Comparison of ENCODE assay signal across 8 cellular contexts in the genomic region with DNA sequence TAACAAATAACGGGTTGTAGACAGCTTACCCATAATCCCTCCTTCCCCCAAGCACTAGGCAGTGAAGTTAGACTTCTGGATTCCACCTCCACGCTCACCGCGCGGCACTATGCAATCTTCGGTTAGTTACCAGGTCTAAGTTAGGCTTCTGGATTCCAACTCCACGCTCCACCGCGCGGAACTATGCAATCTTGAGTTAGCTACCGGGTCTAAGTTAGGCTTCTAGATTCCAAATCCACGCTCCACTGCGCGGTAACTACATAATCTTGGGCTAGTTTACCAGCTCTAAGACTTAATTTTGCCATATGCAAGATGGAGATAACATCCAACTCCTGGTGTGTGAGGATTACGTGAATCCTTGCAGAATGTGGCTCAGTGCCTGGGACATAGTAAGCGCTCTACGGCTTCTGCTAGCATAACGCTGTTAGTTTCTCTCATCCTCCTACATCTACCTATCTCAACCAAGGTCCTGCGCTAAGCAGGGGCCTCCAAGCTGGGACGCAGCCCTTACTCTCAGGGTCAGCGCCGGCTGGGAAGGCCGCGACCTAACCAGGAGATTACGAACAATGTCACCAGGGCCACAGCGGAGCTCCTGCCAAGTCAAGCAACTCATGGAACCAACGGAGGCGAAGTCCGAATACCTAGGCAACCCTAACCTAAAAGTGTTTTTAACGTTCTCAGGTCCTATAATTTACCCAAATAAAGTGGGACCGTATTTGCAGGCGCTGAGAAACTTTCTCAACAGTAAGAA. TPM values are rescaled to one million over a fixed set of nuclear protein-coding genes. Genes with fewer than 3 reads are reported as not detected.
A peak's percentile ranks its signal among the peaks of the same experiment; 100 is the strongest.
DNase-seq lines count a peak whose midpoint lies in the region; ATAC-seq, FAIRE-seq and TF ChIP-seq lines count a peak whose summit lies in the region.

No MANE protein-coding gene starts in this region.

- no peak overlapping the region for H3K27ac ChIP-seq in PC-3 (ENCODE audit: low read length)
- peak overlapping the region; percentile 89 to 93 for H3K27ac ChIP-seq in kidney (ENCODE audit: low read depth in 2 of 2, low read length in 2 of 2)
- H3K27ac ChIP-seq in stomach: peak overlapping the region; percentile 95 to 96 (median 95)

- H3K27me3 ChIP-seq in PC-3 (ENCODE audit: low read length): no peaks in the 10 kb centered on the region
- H3K27me3 ChIP-seq in stomach: no peaks in the 10 kb centered on the region

- H3K36me3 ChIP-seq in PC-3 (ENCODE audit: low read depth, low read length) (peaks cover 48% of the 10 kb centered on the region), kidney (ENCODE audit: control insufficient read depth in 1 of 2, insufficient read depth in 2 of 2, low read length in 2 of 2) (peaks cover 8 to 18% of the 10 kb centered on the region in 2 donors), stomach (peaks cover 9 to 29% (median 26%) of the 10 kb centered on the region in 4 donors)

- WGBS in stomach, 5 donors: 14 to 27% (median 16%) methylated on average over 32 of the region's 32 CpGs

- ATAC-seq in HG02938 (IDR thresholded peaks at IDR 0.05; ENCODE audit: unreplicated experiment): peak; percentile 28
- ATAC-seq in PC-3: no peak

- peak overlapping the region; percentile 74 for H3K4me2 ChIP-seq in PC-3 (ENCODE audit: low read length)

- H3K9ac ChIP-seq in PC-3 (ENCODE audit: low read length) (no peak overlapping the region; the same call in 1 of the 2 replicates), kidney (ENCODE audit: low read length in 2 of 2) (peak overlapping the region; percentile 50 to 96)

- peak; percentile 33 for DNase-seq in stimulated activated CD4-positive, alpha-beta T cell treated with anti-CD3 and anti-CD28 coated beads, Interleukin-4, amount 100 ng/mL, for 1 hour
- DNase-seq in stimulated activated CD4-positive, alpha-beta T cell treated with anti-CD3 and anti-CD28 coated beads, Interleukin-4, amount 100 ng/mL, for 4 hours: no peak
- no peak for DNase-seq in PC-3
- DNase-seq in brain pericyte (ENCODE audit: low read depth, low spot score): peak; percentile 13
- DNase-seq in kidney: peak; percentile 82
- no peak for DNase-seq in stomach
- DNase-seq in H54 (ENCODE audit: insufficient read length, low spot score): no peak

- no peak for TF ChIP-seq CTCF in PC-3 (conservative IDR thresholded peaks at IDR 0.05; ENCODE audit: low read depth, low read length)
- no peak for TF ChIP-seq CTCF in kidney (IDR thresholded peaks at IDR 0.05; ENCODE audit: borderline replicate concordance, extremely low read depth, insufficient read depth)
- TF ChIP-seq CTCF in stomach (IDR thresholded peaks at IDR 0.05): no peak

- H3K9me2 ChIP-seq in PC-3 (replicated peaks; ENCODE audit: low read length): no peaks in the 10 kb centered on the region

- H4K20me1 ChIP-seq in PC-3 (ENCODE audit: low read length): peaks cover 44% of the 10 kb centered on the region

- TSS peak; percentile 69 for BruUV-seq in PC-3 (replicated peaks; lab: Mats Ljungman, UMichigan)

- POLR2A ChIA-PET in PC-3 (lab: Charles Lee; ENCODE audit: unreplicated experiment): interaction anchor here (1.0 to 1.4 kb wide), 2 partner anchors 11 to 42 kb away, joined by 4 to 12 read pairs; no protein-coding TSS in a partner anchor

- FAIRE-seq in kidney (lab: Jason Lieb, UNC) (no peak), H54 (lab: Jason Lieb, UNC) (no peak)

- no peak for TF ChIP-seq POLR2A in stomach (IDR thresholded peaks at IDR 0.05)
- TF ChIP-seq POLR2A in H54 (IDR thresholded peaks at IDR 0.05; ENCODE audit: low read depth, low read length): no peak

- H3K9me3 ChIP-seq in PC-3 (ENCODE audit: low read length): no peaks in the 10 kb centered on the region
- no peaks in the 10 kb centered on the region for H3K9me3 ChIP-seq in kidney (ENCODE audit: control insufficient read depth in 1 of 2, low read length in 2 of 2)
- no peaks in the 10 kb centered on the region for H3K9me3 ChIP-seq in stomach

- peak overlapping the region; percentile 99 for H3K4me3 ChIP-seq in PC-3 (ENCODE audit: low read length)
- H3K4me3 ChIP-seq in kidney (ENCODE audit: low read length in 2 of 2): peak overlapping the region; percentile 87 to 95
- H3K4me3 ChIP-seq in stomach: peak overlapping the region; percentile 77 to 93 (median 82)

- CTCF ChIA-PET in PC-3 (lab: Charles Lee): interaction anchor here (1.0 kb wide), 1 partner anchor 11 kb away, joined by 4 read pairs; no protein-coding TSS in a partner anchor

- peaks cover 43% of the 10 kb centered on the region for H3K79me2 ChIP-seq in PC-3 (ENCODE audit: low read length)

- TF ChIP-seq EP300 in stomach (IDR thresholded peaks at IDR 0.05): no peak

- peaks cover 3% of the 10 kb centered on the region for H3F3A ChIP-seq in PC-3 (ENCODE audit: low read length, unreplicated experiment)

- H3K4me1 ChIP-seq in PC-3 (ENCODE audit: insufficient read depth, low read length) (peaks cover 17% of the 10 kb centered on the region), kidney (ENCODE audit: control insufficient read depth in 1 of 2, insufficient read depth in 1 of 2, low read depth in 1 of 2, low read length in 2 of 2) (peaks cover 3 to 12% of the 10 kb centered on the region in 2 donors), stomach (peaks cover 22 to 50% (median 36%) of the 10 kb centered on the region in 4 donors)

- H2AFZ ChIP-seq in PC-3 (ENCODE audit: low read length): peak overlapping the region; percentile 80

- intact Hi-C loops in PC-3 (cut with micrococcal nuclease): no loop called here
- intact Hi-C loops in kidney (cut with DNase I): no loop called here
- intact Hi-C loops in stomach (cut with DNase I; ENCODE audit: low total_unique reads): no loop called here

RNA-seq across cellular contexts. Expression of a gene that starts 0.5 kb away (rescaled TPM):
- 216 and 253 TPM in 2 replicates for total RNA-seq in PC-3 (2014; rRNA removed)
- total RNA-seq in kidney: 1,303 TPM
- polyA plus RNA-seq in kidney (ENCODE audit: insufficient read depth, low read depth, low replicate concordance): 2,805 TPM
- 1,000 to 10,000 TPM in 2 of 5 donors, 100 to 1,000 TPM in 2, 10 to 100 TPM in 1; 99.1 to 1,684 (median 575) TPM for total RNA-seq in stomach
- 1,000 to 10,000 TPM; 1,998 to 2,495 (median 2,423) TPM for polyA plus RNA-seq in stomach

RNA-seq across cellular contexts. Expression of a gene that starts 38.0 kb away (rescaled TPM):
- total RNA-seq in PC-3 (2014; rRNA removed) (77.3 and 87.0 TPM in 2 replicates), kidney (2.5 TPM), stomach (10 to 100 TPM in 3 of 5 donors, 1 to 10 TPM in 2; 8.0 to 26.3 (median 17.1) TPM)
- polyA plus RNA-seq in kidney (ENCODE audit: insufficient read depth, low read depth, low replicate concordance) (3.6 TPM), stomach (1 to 10 TPM; 2.1 to 5.7 (median 2.4) TPM)

Comparison
In these comparisons a context has a peak if more than half of its experiments do, and no peak if none do; other contexts are left out.
1. DNase-seq: peak in stimulated activated CD4-positive, alpha-beta T cell treated with anti-CD3 and anti-CD28 coated beads, Interleukin-4, amount 100 ng/mL, for 1 hour (single experiment), brain pericyte (single experiment) and kidney (single experiment); none in stimulated activated CD4-positive, alpha-beta T cell treated with anti-CD3 and anti-CD28 coated beads, Interleukin-4, amount 100 ng/mL, for 4 hours (0 of 2), PC-3 (single experiment), stomach (single experiment) and H54 (single experiment).
2. Peak in every context shown above with its lines, with median percentiles within 50 percentile points of each other: H3K4me3 ChIP-seq.